Comparison of ENCODE assay signal across 16 cellular contexts in the genomic region with DNA sequence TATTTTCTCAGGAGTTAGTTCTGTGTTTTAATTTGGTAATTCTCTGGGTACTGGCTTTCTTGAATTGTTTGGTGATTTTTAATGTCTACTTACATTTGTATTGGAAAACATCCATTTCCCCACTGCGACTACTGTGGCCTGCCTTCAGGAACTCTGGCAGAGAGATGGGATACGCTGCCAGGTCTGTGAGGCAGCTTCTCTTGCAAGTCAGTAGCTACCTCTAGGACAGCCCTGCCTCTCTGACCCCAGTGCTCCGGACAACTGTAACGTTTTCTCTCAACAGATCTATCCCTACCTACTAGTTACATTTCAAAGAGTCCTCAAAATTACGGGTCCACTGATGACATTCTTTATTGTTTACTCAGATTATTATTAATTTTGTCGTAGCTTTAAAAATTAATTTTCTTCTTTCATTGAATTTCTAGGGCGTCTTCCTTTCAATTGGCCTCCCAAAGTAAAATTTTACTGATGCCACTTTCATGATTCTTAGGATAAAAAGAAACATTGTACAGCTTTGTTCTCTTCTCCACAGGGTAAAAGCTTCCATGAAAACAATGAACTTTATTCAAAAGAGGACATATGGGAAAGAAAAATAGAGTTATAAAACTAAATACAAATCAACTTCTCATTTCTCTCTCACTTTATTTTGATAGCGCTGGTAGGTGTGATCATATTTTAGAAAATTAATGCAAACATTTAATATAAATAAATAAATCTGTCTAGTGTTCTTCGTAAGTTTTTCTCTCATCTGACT.
DNase-seq lines count a peak whose midpoint lies in the region; ATAC-seq lines count a peak whose summit lies in the region.
"Had no signal": no experiment of that assay in that cellular context is flagged by ENCODE, and none has a peak within 500 bp of the region (broad histone marks: within the 10 kb centered on the region; RNA-seq: fewer than 3 reads in every experiment).

No MANE protein-coding gene starts in this region.

- no peaks in the 10 kb centered on the region for H3K36me3 ChIP-seq in CD4-positive, alpha-beta memory T cell (ENCODE audit: insufficient read depth, low read length)
- H3K36me3 ChIP-seq: BE2C, HAP-1 had no signal

- ATAC-seq in HG02588 (IDR thresholded peaks at IDR 0.05; ENCODE audit: unreplicated experiment): no peak
- ATAC-seq: A549; CD8-positive, alpha-beta T cell had no signal

- H3K4me1 Mint-ChIP-seq in CD4-positive, alpha-beta memory T cell: no peaks in the 10 kb centered on the region
- H3K4me1 Mint-ChIP-seq: IgD-negative memory B cell had no signal

- intact Hi-C loops in CD4-positive, alpha-beta memory T cell (cut with micrococcal nuclease): no loop called here

- POLR2A ChIA-PET in CD4-positive, alpha-beta memory T cell (lab: Charles Lee; ENCODE audit: partially characterized antibody): no interaction called here

- no peaks in the 10 kb centered on the region for H3K4me1 ChIP-seq in CD4-positive, alpha-beta memory T cell (ENCODE audit: insufficient read depth, low read length)
- H3K4me1 ChIP-seq: A549, BE2C, Caco-2, HAP-1 had no signal

- H3K27me3 ChIP-seq in CD4-positive, alpha-beta memory T cell (ENCODE audit: insufficient read depth, low read length): no peaks in the 10 kb centered on the region

- DNase-seq in medulla oblongata (ENCODE audit: extremely low spot score) (peak; percentile 75), superior temporal gyrus (ENCODE audit: extremely low spot score) (peak; percentile 81), iPS-NIHi7 (ENCODE audit: extremely low spot score) (no peak)
- DNase-seq in CD4-positive, alpha-beta memory T cell: no peak
- DNase-seq: BE2C; Caco-2; CD8-positive, alpha-beta T cell; DND-41; GDM1; HFFc6 had no signal

- H3K27ac Mint-ChIP-seq in CD4-positive, alpha-beta memory T cell: no peak overlapping the region
- H3K27ac Mint-ChIP-seq: CD8-positive, alpha-beta T cell; HFFc6; IgD-negative memory B cell had no signal

- no peaks in the 10 kb centered on the region for H3K9me3 ChIP-seq in CD4-positive, alpha-beta memory T cell (ENCODE audit: control insufficient read depth in 1 of 2, low read length in 2 of 2)
- H3K9me3 ChIP-seq: A549, BE2C, Caco-2, HAP-1 had no signal

- peaks cover 11 to 17% of the 10 kb centered on the region in 2 donors for H3K27me3 Mint-ChIP-seq in CD4-positive, alpha-beta memory T cell

- H3K36me3 Mint-ChIP-seq in CD4-positive, alpha-beta memory T cell: no peaks in the 10 kb centered on the region
- H3K36me3 Mint-ChIP-seq: CD8-positive, alpha-beta T cell; IgD-negative memory B cell had no signal

- peak overlapping the region; percentile 98 for H3K27ac ChIP-seq in cingulate gyrus (ENCODE audit: low read depth, low read length)
- H3K27ac ChIP-seq in CD4-positive, alpha-beta memory T cell (ENCODE audit: low read depth, low read length): no peak overlapping the region
- H3K27ac ChIP-seq: A549, C4-2B had no signal

- H3K4me3 Mint-ChIP-seq in CD4-positive, alpha-beta memory T cell: no peak overlapping the region
- H3K4me3 Mint-ChIP-seq: CD8-positive, alpha-beta T cell; HFFc6; IgD-negative memory B cell had no signal

- peaks cover 0 to 2% (median 0%) of the 10 kb centered on the region in 8 donors for H3K9me3 Mint-ChIP-seq in CD4-positive, alpha-beta memory T cell
- H3K9me3 Mint-ChIP-seq: CD8-positive, alpha-beta T cell; HFFc6 had no signal

- no peak overlapping the region for H3K4me3 ChIP-seq in CD4-positive, alpha-beta memory T cell (ENCODE audit: low read length in 2 of 2)
- H3K4me3 ChIP-seq: A549, HAP-1 had no signal

- CTCF ChIA-PET in CD4-positive, alpha-beta memory T cell (lab: Charles Lee; ENCODE audit: partially characterized antibody): no interaction called here

Comparison
In these comparisons a context has a peak if more than half of its experiments do, and no peak if none do; other contexts are left out.
1. DNase-seq: peak in medulla oblongata (single experiment) and superior temporal gyrus (single experiment); none in iPS-NIHi7 (single experiment) and CD4-positive, alpha-beta memory T cell (0 of 5).